Comparison of ENCODE assay signal across 1 cellular context in the genomic region with DNA sequence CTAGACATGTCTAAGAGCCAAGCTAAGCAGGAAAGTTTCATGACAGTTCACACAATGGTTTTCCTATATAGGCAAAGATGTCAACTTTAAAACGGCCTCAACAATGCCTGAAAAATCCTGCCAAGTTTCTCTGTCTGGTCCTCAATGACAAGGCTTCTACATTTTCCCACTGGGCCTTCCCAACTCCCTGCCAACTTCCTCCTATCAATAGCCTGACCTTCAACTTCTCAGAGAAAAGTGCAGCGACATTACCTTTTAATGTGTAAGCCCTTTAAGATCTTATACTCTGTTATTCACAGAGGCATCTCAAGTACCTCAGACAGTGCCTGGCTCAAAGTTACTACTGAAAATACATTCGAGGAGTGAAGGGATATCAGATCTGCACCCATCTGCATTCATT.
TF ChIP-seq lines count a peak whose summit lies in the region.

No MANE protein-coding gene starts in this region.

TF ChIP-seq in endothelial cell of umbilical vein, 7 proteins besides CTCF, POLR2A, EP300 and RAD21:
- TF ChIP-seq FOS (IDR thresholded peaks at IDR 0.05; ENCODE audit: borderline replicate concordance, insufficient read depth, low read length) (no peak), EZH2 (IDR thresholded peaks at IDR 0.05; ENCODE audit: borderline replicate concordance, low read depth, low read length, severe bottlenecking) (no peak), JUN (IDR thresholded peaks at IDR 0.05; ENCODE audit: borderline replicate concordance, insufficient read depth, insufficient read length, low read depth) (no peak), POLR2AphosphoS5 (IDR thresholded peaks at IDR 0.05; ENCODE audit: insufficient read depth, low read depth, low read length) (no peak), MAX (IDR thresholded peaks at IDR 0.05; ENCODE audit: insufficient read depth, insufficient read length) (no peak), MYC (IDR thresholded peaks at IDR 0.05; ENCODE audit: low read depth, low read length) (no peak), GATA2 (IDR thresholded peaks at IDR 0.05; ENCODE audit: insufficient read depth, insufficient read length, low read depth, low read length) (no peak)
TF ChIP-seq in endothelial cell of umbilical vein: peak in this region for 0.
